In the genomic region with DNA sequence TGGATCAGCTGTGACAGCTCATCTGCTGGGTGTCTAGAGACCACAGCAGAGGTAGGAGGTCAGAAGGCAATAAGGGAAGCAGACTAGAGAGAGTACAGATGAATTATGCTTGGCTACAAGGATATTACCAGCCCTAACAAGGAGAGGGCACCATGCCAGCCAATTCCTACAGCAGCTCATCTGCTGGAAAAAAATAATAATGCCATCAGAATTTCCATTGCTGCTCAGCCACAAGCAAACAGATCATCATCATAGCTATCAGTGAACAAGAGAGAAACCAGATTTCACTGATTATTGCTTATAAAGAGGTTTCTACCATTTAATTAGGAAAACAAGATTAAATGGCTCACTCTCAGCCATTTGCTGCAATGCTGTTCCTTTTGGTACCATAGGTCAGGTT, we compare ENCODE assay signal across 12 cellular contexts.
DNase-seq lines count a peak whose midpoint lies in the region; ATAC-seq and TF ChIP-seq lines count a peak whose summit lies in the region.
"Had no signal": no experiment of that assay in that cellular context is flagged by ENCODE, and none has a peak within 500 bp of the region (broad histone marks: within the 10 kb centered on the region; RNA-seq: fewer than 3 reads in every experiment).

No MANE protein-coding gene starts in this region.

- TF ChIP-seq POLR2A in vagina (IDR thresholded peaks at IDR 0.05): no peak

- peaks cover 38% of the 10 kb centered on the region for H3K4me1 ChIP-seq in left ventricle myocardium inferior
- peaks cover 0 to 36% (median 17%) of the 10 kb centered on the region in 9 donors for H3K4me1 ChIP-seq in heart right ventricle
- H3K4me1 ChIP-seq in vagina: peaks cover 23% of the 10 kb centered on the region
- no peaks in the 10 kb centered on the region for H3K4me1 ChIP-seq in BE2C

- H3K27ac ChIP-seq in left ventricle myocardium inferior (replicated peaks) (peak overlapping the region; percentile 69), heart right ventricle (peak overlapping the region in 5 of 10 donors; percentile 27 to 78 (median 72)), brain microvascular endothelial cell (peak overlapping the region; percentile 82), vagina (peak overlapping the region; percentile 37)
- H3K27ac ChIP-seq: HL-60 had no signal

- no peak overlapping the region for H3K4me3 ChIP-seq in left ventricle myocardium inferior
- H3K4me3 ChIP-seq in heart right ventricle: no peak overlapping the region
- H3K4me3 ChIP-seq in brain microvascular endothelial cell (ENCODE audit: low read depth, low read length): no peak overlapping the region
- no peak overlapping the region for H3K4me3 ChIP-seq in vagina
- H3K4me3 ChIP-seq in BE2C (ENCODE audit: low read depth, low read length): no peak overlapping the region

- DNase-seq in left ventricle myocardium inferior: no peak
- no peak for DNase-seq in heart right ventricle
- peak; percentile 63 for DNase-seq in brain microvascular endothelial cell
- DNase-seq in lung microvascular endothelial cell (ENCODE audit: low read depth in 2 of 2): peak; percentile 48 to 92
- DNase-seq in vagina (ENCODE audit: extremely low spot score in 2 of 2): no peak
- no peak for DNase-seq in hepatic stellate cell (ENCODE audit: low spot score)
- no peak for DNase-seq in BE2C
- DNase-seq: activated effector memory CD4-positive, alpha-beta T cell treated with Interleukin-2 at 50 U/mL for 16 hours; AML-193; GOT3 had no signal

- intact Hi-C loops in left ventricle myocardium inferior (cut with micrococcal nuclease) (no loop called here), heart right ventricle (cut with DNase I) (no loop called here), vagina (cut with DNase I) (no loop called here)

- H3K9me3 ChIP-seq in left ventricle myocardium inferior (replicated peaks) (no peaks in the 10 kb centered on the region), heart right ventricle (no peaks in the 10 kb centered on the region), vagina (no peaks in the 10 kb centered on the region), BE2C (no peaks in the 10 kb centered on the region)

- H3K27me3 ChIP-seq in left ventricle myocardium inferior (ENCODE audit: low read depth) (no peaks in the 10 kb centered on the region), heart right ventricle (no peaks in the 10 kb centered on the region), brain microvascular endothelial cell (replicated peaks) (no peaks in the 10 kb centered on the region), vagina (no peaks in the 10 kb centered on the region), BE2C (peaks cover 3% of the 10 kb centered on the region; the same call in 1 of the 2 replicates)

- in situ Hi-C loops in brain microvascular endothelial cell (cut with HindIII; ENCODE audit: low pct_ligation_motif_present, low sequenced_read_pairs): no loop called here

- no peaks in the 10 kb centered on the region for H3K36me3 ChIP-seq in left ventricle myocardium inferior
- no peaks in the 10 kb centered on the region for H3K36me3 ChIP-seq in heart right ventricle
- no peaks in the 10 kb centered on the region for H3K36me3 ChIP-seq in brain microvascular endothelial cell (replicated peaks)
- no peaks in the 10 kb centered on the region for H3K36me3 ChIP-seq in vagina
- no peaks in the 10 kb centered on the region for H3K36me3 ChIP-seq in BE2C

- no peak for TF ChIP-seq CTCF in left ventricle myocardium inferior (IDR thresholded peaks at IDR 0.05; ENCODE audit: borderline replicate concordance)
- no peak for TF ChIP-seq CTCF in heart right ventricle (IDR thresholded peaks at IDR 0.05)
- no peak for TF ChIP-seq CTCF in brain microvascular endothelial cell (IDR thresholded peaks at IDR 0.05; ENCODE audit: low read depth, low read length, missing control alignments)
- no peak for TF ChIP-seq CTCF in vagina (IDR thresholded peaks at IDR 0.05)
- TF ChIP-seq CTCF in BE2C (IDR thresholded peaks at IDR 0.05; ENCODE audit: low read depth, low read length): no peak

- ATAC-seq in heart right ventricle (no peak), HG02798 (IDR thresholded peaks at IDR 0.05; ENCODE audit: poor library complexity, unreplicated experiment) (no peak)

Comparison
In these comparisons a context has a peak if more than half of its experiments do, and no peak if none do; other contexts are left out.
1. DNase-seq: peak in brain microvascular endothelial cell (single experiment) and lung microvascular endothelial cell (2 of 2); none in left ventricle myocardium inferior (single experiment), heart right ventricle (0 of 2), vagina (0 of 2), hepatic stellate cell (single experiment) and BE2C (single experiment).